ENCODE assay signal across 10 cellular contexts in the genomic region with DNA sequence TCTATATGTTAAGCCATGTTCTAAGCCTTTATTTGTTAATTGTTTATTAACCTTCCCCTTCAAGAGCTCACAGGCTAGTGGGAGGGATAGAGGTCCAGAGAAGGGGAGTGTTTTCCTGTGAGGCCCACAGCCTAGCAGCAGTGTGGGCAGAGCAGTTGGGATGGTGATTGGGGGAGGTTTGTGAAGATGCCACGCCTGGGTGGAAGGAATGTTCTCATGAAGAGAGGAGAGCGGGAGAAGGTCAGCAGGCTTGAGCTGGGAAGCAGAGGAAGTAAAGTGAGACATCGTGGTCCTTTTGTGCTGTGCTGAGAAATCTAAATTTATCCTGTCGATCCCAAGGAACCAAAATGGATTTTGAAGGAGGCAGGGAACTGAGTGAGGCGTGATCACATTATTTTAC. TPM values are rescaled to one million over a fixed set of nuclear protein-coding genes. Genes with fewer than 3 reads are reported as not detected.
DNase-seq lines count a peak whose midpoint lies in the region; ATAC-seq lines count a peak whose summit lies in the region.
"Had no signal": no experiment of that assay in that cellular context is flagged by ENCODE, and none has a peak within 500 bp of the region (broad histone marks: within the 10 kb centered on the region; RNA-seq: fewer than 3 reads in every experiment).

No MANE protein-coding gene starts in this region.

- WGBS in GM23248 (ENCODE audit: low coverage in 1 of 2, low lambda C conversion rate in 2 of 2, missing lambda C conversion rate in 2 of 2), 2 experiments = 92% methylated on average over 5 of the region's 5 CpGs
- WGBS in right cardiac atrium = 66% methylated on average over 5 of the region's 5 CpGs

- H4K20me1 ChIP-seq in GM23248 (ENCODE audit: insufficient read depth) = no peaks in the 10 kb centered on the region

- H3K4me3 Mint-ChIP-seq in activated naive CD8-positive, alpha-beta T cell treated with anti-CD3 and anti-CD28 coated beads, Interleukin-2, amount 50 U/mL, for 24 hours = no peak overlapping the region

- H3K27ac Mint-ChIP-seq in activated naive CD8-positive, alpha-beta T cell treated with anti-CD3 and anti-CD28 coated beads, Interleukin-2, amount 50 U/mL, for 24 hours = peak overlapping the region; percentile 64

- H3K4me1 Mint-ChIP-seq in activated naive CD8-positive, alpha-beta T cell treated with anti-CD3 and anti-CD28 coated beads, Interleukin-2, amount 50 U/mL, for 24 hours = peaks cover 31% of the 10 kb centered on the region

- H3K27me3 ChIP-seq in GM23248 (replicated peaks; ENCODE audit: insufficient read depth) = no peaks in the 10 kb centered on the region
- H3K27me3 ChIP-seq in right cardiac atrium (ENCODE audit: control insufficient read depth, insufficient read depth) = no peaks in the 10 kb centered on the region

- peaks cover 40% of the 10 kb centered on the region for H3K36me3 Mint-ChIP-seq in activated naive CD8-positive, alpha-beta T cell treated with anti-CD3 and anti-CD28 coated beads, Interleukin-2, amount 50 U/mL, for 24 hours (ENCODE audit: low read depth)

- H2AFZ ChIP-seq in GM23248 = no peak overlapping the region

- H3K9ac ChIP-seq in GM23248 = no peak overlapping the region

- H3K4me3 ChIP-seq in GM23248 (no peak overlapping the region), right cardiac atrium (ENCODE audit: low read length) (no peak overlapping the region), skeletal muscle cell (ENCODE audit: low read depth, low read length) (no peak overlapping the region)

- H3K4me1 ChIP-seq in GM23248 (ENCODE audit: insufficient read depth) (no peaks in the 10 kb centered on the region), right cardiac atrium (ENCODE audit: control insufficient read depth, insufficient read depth, low read length) (peaks cover 11% of the 10 kb centered on the region)

- intact Hi-C loops in right cardiac atrium (cut with DNase I) = no loop called here

- H3K36me3 ChIP-seq in GM23248 (ENCODE audit: low read depth) = peaks cover 19% of the 10 kb centered on the region; the same call in 1 of the 2 replicates

- H3K9me2 ChIP-seq in GM23248 (ENCODE audit: insufficient read depth) = no peaks in the 10 kb centered on the region

- H3K27ac ChIP-seq in GM23248 = 0 out of 2 replicates have a peak overlapping the region, but pooled peaks have one; percentile 3
- H3K27ac ChIP-seq in right cardiac atrium (ENCODE audit: low read length) = no peak overlapping the region

- no peaks in the 10 kb centered on the region for H3K9me3 ChIP-seq in GM23248 (ENCODE audit: low read depth)
- no peaks in the 10 kb centered on the region for H3K9me3 ChIP-seq in right cardiac atrium (ENCODE audit: control insufficient read depth, low read length)

- H3K9me3 Mint-ChIP-seq in activated naive CD8-positive, alpha-beta T cell treated with anti-CD3 and anti-CD28 coated beads, Interleukin-2, amount 50 U/mL, for 24 hours = no peaks in the 10 kb centered on the region

- no peaks in the 10 kb centered on the region for H3K27me3 Mint-ChIP-seq in activated naive CD8-positive, alpha-beta T cell treated with anti-CD3 and anti-CD28 coated beads, Interleukin-2, amount 50 U/mL, for 24 hours

- no peak for ATAC-seq in activated naive CD8-positive, alpha-beta T cell treated with anti-CD3 and anti-CD28 coated beads, Interleukin-2, amount 50 U/mL, for 24 hours
- ATAC-seq in right cardiac atrium = peak; percentile 15 to 34
- no peak for ATAC-seq in activated CD4-positive, CD25-positive, alpha-beta regulatory T cell treated with anti-CD3 and anti-CD28 coated beads, Interleukin-2, amount 50 U/mL, for 24 hours

- in situ Hi-C loops in GM23248 (cut with MboI) = loop anchor here (25.0 kb wide), 1 partner anchor 533 kb away; the partner anchor contains the start of genes KRTAP10-5 and KRTAP10-6

- H3K4me2 ChIP-seq in GM23248 (ENCODE audit: unreplicated experiment) = no peak overlapping the region

- H3K79me2 ChIP-seq in GM23248 (ENCODE audit: insufficient read depth) = peaks cover 85% of the 10 kb centered on the region

- H3F3A ChIP-seq in GM23248 (ENCODE audit: insufficient read depth) = no peaks in the 10 kb centered on the region

- peak; percentile 42 for DNase-seq in GM23248
- no peak for DNase-seq in activated naive CD8-positive, alpha-beta T cell treated with anti-CD3 and anti-CD28 coated beads, Interleukin-2, amount 50 U/mL, for 24 hours
- DNase-seq in right cardiac atrium = no peak
- peak; percentile 55 for DNase-seq in skeletal muscle cell (ENCODE audit: low read depth)
- DNase-seq in GF-D8 (lab: John Stamatoyannopoulos, UW) = no peak
- DNase-seq in T-helper 9 cell = no peak
- no peak for DNase-seq in GDM1 (lab: John Stamatoyannopoulos, UW)
- DNase-seq: activated CD8-positive, alpha-beta memory T cell treated with anti-CD3 and anti-CD28 coated beads for 24 hours; OCI-M1 had no signal

RNA-seq across cellular contexts. Expression of gene TRAPPC10, which starts 42.6 kb away (rescaled TPM):
- total RNA-seq in GM23248 (2014; rRNA removed; shearing (Covaris generic)) = 21.0 and 23.1 TPM in 2 replicates
- polyA plus RNA-seq in GM23248 (2016; fragmentation: Nextera tagmentation; extraction: Ambion mirVana) (9.9 and 10.3 TPM in 2 replicates), right cardiac atrium (7.6 TPM)
- 10 to 100 TPM; 18.0 to 23.3 (median 19.1) TPM for total RNA-seq in right cardiac atrium

RNA-seq across cellular contexts. Expression of gene PWP2, which starts 52.5 kb away (rescaled TPM):
- 16.1 and 16.3 TPM in 2 replicates for total RNA-seq in GM23248 (2014; rRNA removed; shearing (Covaris generic))
- polyA plus RNA-seq in GM23248 (2016; fragmentation: Nextera tagmentation; extraction: Ambion mirVana) = 11.2 and 12.8 TPM in 2 replicates
- 1 to 10 TPM in 3 of 4 donors, under 1 TPM in 1; 0.94 to 8.9 (median 2.3) TPM for total RNA-seq in right cardiac atrium
- polyA plus RNA-seq in right cardiac atrium = 1.6 TPM

Comparison
In these comparisons a context has a peak if more than half of its experiments do, and no peak if none do; other contexts are left out.
1. DNase-seq: peak in GM23248 (single experiment) and skeletal muscle cell (single experiment); none in activated naive CD8-positive, alpha-beta T cell treated with anti-CD3 and anti-CD28 coated beads, Interleukin-2, amount 50 U/mL, for 24 hours (single experiment), right cardiac atrium (0 of 3), GF-D8 (single experiment), T-helper 9 cell (single experiment) and GDM1 (single experiment).
2. ATAC-seq: peak in right cardiac atrium (2 of 2); none in activated naive CD8-positive, alpha-beta T cell treated with anti-CD3 and anti-CD28 coated beads, Interleukin-2, amount 50 U/mL, for 24 hours (single experiment) and activated CD4-positive, CD25-positive, alpha-beta regulatory T cell treated with anti-CD3 and anti-CD28 coated beads, Interleukin-2, amount 50 U/mL, for 24 hours (0 of 2).